Comparison of ENCODE assay signal across 18 cellular contexts in the genomic region with DNA sequence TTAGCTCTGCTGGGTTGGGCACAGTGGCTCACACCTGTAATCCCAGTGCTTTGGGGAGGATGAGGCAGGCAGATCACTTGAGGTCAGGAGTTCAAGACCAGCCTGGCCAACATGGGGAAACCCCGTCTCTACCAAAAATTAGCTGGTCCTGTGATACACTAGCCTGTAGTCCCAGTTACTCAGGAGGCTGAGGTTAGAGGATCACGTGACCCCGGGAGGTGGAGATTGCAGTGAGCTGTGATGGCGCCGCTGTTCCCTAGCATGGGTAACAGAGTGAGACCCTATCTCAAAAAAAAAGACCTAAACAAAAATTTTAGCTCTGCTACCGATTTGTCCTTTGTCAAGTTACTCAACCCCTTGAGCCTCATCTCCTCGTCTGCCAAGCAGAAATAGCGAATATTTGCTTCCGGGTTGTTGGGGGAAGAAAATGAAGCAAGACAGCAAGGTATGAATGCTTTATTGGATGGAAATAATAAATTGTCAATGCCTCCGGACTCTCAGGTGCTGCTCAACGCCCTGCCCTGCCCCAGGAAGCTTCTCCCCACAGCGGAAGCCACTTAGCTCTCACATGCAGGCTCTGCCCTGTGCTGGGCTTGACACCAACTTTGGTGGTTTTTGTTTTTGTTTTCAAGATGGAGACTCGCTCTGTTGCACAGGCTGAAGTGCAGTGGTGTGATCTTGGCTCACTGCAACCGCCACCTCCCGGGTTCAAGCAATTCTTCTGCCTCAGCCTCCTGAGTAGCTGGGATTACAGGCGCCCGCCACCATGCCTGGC. TPM values are rescaled to one million over a fixed set of nuclear protein-coding genes. Genes with fewer than 3 reads are reported as not detected.
DNase-seq lines count a peak whose midpoint lies in the region; ATAC-seq and TF ChIP-seq lines count a peak whose summit lies in the region.
"Had no signal": no experiment of that assay in that cellular context is flagged by ENCODE, and none has a peak within 500 bp of the region (broad histone marks: within the 10 kb centered on the region; RNA-seq: fewer than 3 reads in every experiment).

No MANE protein-coding gene starts in this region.

- TF ChIP-seq RAD21 in SK-N-SH (IDR thresholded peaks at IDR 0.05; ENCODE audit: low read length), result no peak

- no CpG with 5 or more reads among the region's 17 CpGs for whole genome bisulfite sequencing in trophoblast cell (ENCODE audit: extremely low coverage, insufficient coverage, insufficient read length)
- 85 to 89% methylated on average over 17 of the region's 17 CpGs for WGBS in sigmoid colon, 2 donors
- 89% methylated on average over 13 of the region's 17 CpGs for WGBS in SK-N-SH (ENCODE audit: low lambda C conversion rate)

- H3K4me1 Mint-ChIP-seq in activated T-cell treated with anti-CD3 and anti-CD28 coated beads, Interleukin-2, amount 50 U/mL, for 72 hours (ENCODE audit: low read depth), result no peaks in the 10 kb centered on the region
- no peaks in the 10 kb centered on the region for H3K4me1 Mint-ChIP-seq in activated T-cell treated with anti-CD3 and anti-CD28 coated beads, Interleukin-2, amount 50 U/mL, for 24 hours (ENCODE audit: low read depth)
- no peaks in the 10 kb centered on the region for H3K4me1 Mint-ChIP-seq in GM23338
- H3K4me1 Mint-ChIP-seq in activated CD4-positive, alpha-beta memory T cell treated with anti-CD3 and anti-CD28 coated beads for 36 hours (ENCODE audit: low read depth), result no peaks in the 10 kb centered on the region

- H3K36me3 ChIP-seq in GM23338 (ENCODE audit: insufficient read depth) (no peaks in the 10 kb centered on the region), trophoblast cell (ENCODE audit: control insufficient read depth in 1 of 2, insufficient read depth in 2 of 2, low read length in 2 of 2) (no peaks in the 10 kb centered on the region), sigmoid colon (no peaks in the 10 kb centered on the region), SK-N-SH (replicated peaks in 1 of 2; ENCODE audit: control insufficient read depth in 1 of 2, insufficient read depth in 2 of 2, low read length in 1 of 2) (no peaks in the 10 kb centered on the region)
- H3K36me3 ChIP-seq: esophagus squamous epithelium, heart right ventricle, pancreas had no signal

- H3K4me3 Mint-ChIP-seq in activated T-cell treated with anti-CD3 and anti-CD28 coated beads, Interleukin-2, amount 50 U/mL, for 72 hours, result peak overlapping the region; percentile 8 to 22
- no peak overlapping the region for H3K4me3 Mint-ChIP-seq in activated T-cell treated with anti-CD3 and anti-CD28 coated beads, Interleukin-2, amount 50 U/mL, for 24 hours
- no peak overlapping the region for H3K4me3 Mint-ChIP-seq in GM23338
- H3K4me3 Mint-ChIP-seq in activated CD4-positive, alpha-beta memory T cell treated with anti-CD3 and anti-CD28 coated beads for 36 hours, result peak overlapping the region; percentile 45
- H3K4me3 Mint-ChIP-seq: CD4-positive, alpha-beta T cell had no signal

- no peak overlapping the region for H3K27ac ChIP-seq in GM23338 (ENCODE audit: low read depth)
- no peak overlapping the region for H3K27ac ChIP-seq in trophoblast cell (ENCODE audit: low read depth, low read length)
- H3K27ac ChIP-seq in sigmoid colon, result no peak overlapping the region
- no peak overlapping the region for H3K27ac ChIP-seq in SK-N-SH (ENCODE audit: low read depth in 2 of 2, low read length in 1 of 2)
- H3K27ac ChIP-seq: esophagus squamous epithelium, heart right ventricle, pancreas had no signal

- POLR2A ChIA-PET in activated CD4-positive, alpha-beta memory T cell treated with anti-CD3 and anti-CD28 coated beads for 36 hours (lab: Charles Lee), result no interaction called here
- POLR2A ChIA-PET in SK-N-SH (lab: Yijun Ruan, JAX), result no interaction called here

- H3K4me1 ChIP-seq in GM23338 (ENCODE audit: insufficient read depth), result no peaks in the 10 kb centered on the region
- peaks cover 11 to 12% of the 10 kb centered on the region in 2 experiments for H3K4me1 ChIP-seq in trophoblast cell (ENCODE audit: control insufficient read depth in 1 of 2, insufficient read depth in 2 of 2, low read length in 2 of 2)
- no peaks in the 10 kb centered on the region for H3K4me1 ChIP-seq in sigmoid colon
- no peaks in the 10 kb centered on the region for H3K4me1 ChIP-seq in SK-N-SH (ENCODE audit: control insufficient read depth in 1 of 2, insufficient read depth in 2 of 2, low read depth in 1 of 2, low read length in 1 of 2)
- H3K4me1 ChIP-seq: heart right ventricle, pancreas had no signal

- H3K14ac ChIP-seq in trophoblast cell (ENCODE audit: low read length), result peak overlapping the region; percentile 15

- no peak for TF ChIP-seq EP300 in sigmoid colon (IDR thresholded peaks at IDR 0.05)
- TF ChIP-seq EP300 in SK-N-SH (IDR thresholded peaks at IDR 0.05; ENCODE audit: borderline replicate concordance in 1 of 2, low read depth in 1 of 2, low read length in 1 of 2), result no peak

- H3K9ac ChIP-seq in trophoblast cell (ENCODE audit: low read length) (no peak overlapping the region), SK-N-SH (no peak overlapping the region)

- no peak overlapping the region for H3K27ac Mint-ChIP-seq in activated T-cell treated with anti-CD3 and anti-CD28 coated beads, Interleukin-2, amount 50 U/mL, for 72 hours
- no peak overlapping the region for H3K27ac Mint-ChIP-seq in activated T-cell treated with anti-CD3 and anti-CD28 coated beads, Interleukin-2, amount 50 U/mL, for 24 hours
- H3K27ac Mint-ChIP-seq in GM23338, result no peak overlapping the region
- peak overlapping the region; percentile 38 for H3K27ac Mint-ChIP-seq in activated CD4-positive, alpha-beta memory T cell treated with anti-CD3 and anti-CD28 coated beads for 36 hours
- H3K27ac Mint-ChIP-seq: CD4-positive, alpha-beta T cell had no signal

- CTCF ChIA-PET in activated CD4-positive, alpha-beta memory T cell treated with anti-CD3 and anti-CD28 coated beads for 36 hours (lab: Charles Lee), result interaction anchor here (0.6 to 7.1 kb wide), 3 partner anchors 25 to 200 kb away, joined by 3 to 29 read pairs (median 3); no protein-coding TSS in a partner anchor
- CTCF ChIA-PET in SK-N-SH (lab: Yijun Ruan, JAX), result interaction anchor here (0.6 to 5.2 kb wide), 2 partner anchors 26 to 339 kb away, joined by 3 to 40 read pairs; no protein-coding TSS in a partner anchor

- H3K9me3 Mint-ChIP-seq in activated T-cell treated with anti-CD3 and anti-CD28 coated beads, Interleukin-2, amount 50 U/mL, for 72 hours, result no peaks in the 10 kb centered on the region
- H3K9me3 Mint-ChIP-seq in activated T-cell treated with anti-CD3 and anti-CD28 coated beads, Interleukin-2, amount 50 U/mL, for 24 hours, result no peaks in the 10 kb centered on the region
- no peaks in the 10 kb centered on the region; the same call in 2 of the 3 replicates for H3K9me3 Mint-ChIP-seq in GM23338
- H3K9me3 Mint-ChIP-seq in activated CD4-positive, alpha-beta memory T cell treated with anti-CD3 and anti-CD28 coated beads for 36 hours, result no peaks in the 10 kb centered on the region
- H3K9me3 Mint-ChIP-seq: CD4-positive, alpha-beta T cell had no signal

- H3K9me2 ChIP-seq in GM23338 (ENCODE audit: insufficient read depth), result no peaks in the 10 kb centered on the region
- H3K9me2 ChIP-seq in SK-N-SH, result no peaks in the 10 kb centered on the region

- H3K4me3 ChIP-seq in GM23338 (no peak overlapping the region), trophoblast cell (ENCODE audit: low read depth, low read length) (no peak overlapping the region), sigmoid colon (no peak overlapping the region), SK-N-SH (ENCODE audit: low read depth in 2 of 2, low read length in 1 of 2) (no peak overlapping the region)
- H3K4me3 ChIP-seq: heart right ventricle, pancreas, skin epidermis had no signal

- H2AFZ ChIP-seq in GM23338 (peak overlapping the region; percentile 80), trophoblast cell (ENCODE audit: insufficient read depth, low read length, poor library complexity) (no peak overlapping the region), SK-N-SH (ENCODE audit: low read depth) (no peak overlapping the region)

- H3K4me2 ChIP-seq in GM23338 (no peak overlapping the region), trophoblast cell (ENCODE audit: low read length) (no peak overlapping the region), SK-N-SH (no peak overlapping the region)

- no peak for ATAC-seq in activated T-cell treated with anti-CD3 and anti-CD28 coated beads, Interleukin-2, amount 50 U/mL, for 72 hours (replicated peaks in 1 of 2)
- ATAC-seq in GM23338, result no peak
- ATAC-seq: heart right ventricle, pancreas had no signal

- no peaks in the 10 kb centered on the region for H3K36me3 Mint-ChIP-seq in activated T-cell treated with anti-CD3 and anti-CD28 coated beads, Interleukin-2, amount 50 U/mL, for 72 hours (ENCODE audit: insufficient read depth in 2 of 2)
- H3K36me3 Mint-ChIP-seq in activated T-cell treated with anti-CD3 and anti-CD28 coated beads, Interleukin-2, amount 50 U/mL, for 24 hours (ENCODE audit: low read depth), result no peaks in the 10 kb centered on the region
- no peaks in the 10 kb centered on the region for H3K36me3 Mint-ChIP-seq in GM23338 (ENCODE audit: low read depth)
- H3K36me3 Mint-ChIP-seq in activated CD4-positive, alpha-beta memory T cell treated with anti-CD3 and anti-CD28 coated beads for 36 hours, result no peaks in the 10 kb centered on the region

- H3K79me1 ChIP-seq in trophoblast cell (ENCODE audit: low read length), result peaks cover 4% of the 10 kb centered on the region

- H4K12ac ChIP-seq in trophoblast cell (ENCODE audit: low read depth, low read length), result no peak overlapping the region

- H3K18ac ChIP-seq in trophoblast cell (ENCODE audit: low read length), result no peak overlapping the region

- H2BK5ac ChIP-seq in trophoblast cell (ENCODE audit: low read depth, low read length, poor library complexity), result no peak overlapping the region

- TF ChIP-seq CTCF in GM23338 (conservative IDR thresholded peaks at IDR 0.05; ENCODE audit: low read depth in 2 of 2), result no peak
- no peak for TF ChIP-seq CTCF in sigmoid colon (IDR thresholded peaks at IDR 0.05)
- TF ChIP-seq CTCF in SK-N-SH (IDR thresholded peaks at IDR 0.05), result no peak

- H4K20me1 ChIP-seq in GM23338 (replicated peaks; ENCODE audit: insufficient read depth) (no peaks in the 10 kb centered on the region), SK-N-SH (ENCODE audit: insufficient read depth) (no peaks in the 10 kb centered on the region)

- H3K79me2 ChIP-seq in GM23338 (replicated peaks; ENCODE audit: insufficient read depth) (no peaks in the 10 kb centered on the region), trophoblast cell (ENCODE audit: control insufficient read depth, insufficient read depth, low read length, poor library complexity) (no peaks in the 10 kb centered on the region), SK-N-SH (ENCODE audit: insufficient read depth) (no peaks in the 10 kb centered on the region)

- no peak overlapping the region for H4K91ac ChIP-seq in trophoblast cell (ENCODE audit: low read depth, low read length)

- H2BK120ac ChIP-seq in trophoblast cell (ENCODE audit: insufficient read depth, low read length, poor library complexity), result no peak overlapping the region

- no peaks in the 10 kb centered on the region for H3K27me3 ChIP-seq in GM23338 (ENCODE audit: insufficient read depth)
- no peaks in the 10 kb centered on the region for H3K27me3 ChIP-seq in trophoblast cell (ENCODE audit: insufficient read depth, low read length)
- H3K27me3 ChIP-seq in sigmoid colon, result no peaks in the 10 kb centered on the region
- H3K27me3 ChIP-seq in SK-N-SH (ENCODE audit: insufficient read depth), result no peaks in the 10 kb centered on the region
- H3K27me3 ChIP-seq: esophagus squamous epithelium, heart right ventricle, pancreas had no signal

- H3F3A ChIP-seq in GM23338 (replicated peaks; ENCODE audit: low read depth) (no peaks in the 10 kb centered on the region), SK-N-SH (replicated peaks; ENCODE audit: insufficient read depth) (no peaks in the 10 kb centered on the region)

- no peak for TF ChIP-seq POLR2A in sigmoid colon (IDR thresholded peaks at IDR 0.05)

- H2BK12ac ChIP-seq in trophoblast cell (ENCODE audit: low read length), result no peak overlapping the region

- no peak overlapping the region for H3K23ac ChIP-seq in trophoblast cell (ENCODE audit: low read length)

- no peak for DNase-seq in activated T-cell treated with anti-CD3 and anti-CD28 coated beads, Interleukin-2, amount 50 U/mL, for 72 hours
- no peak for DNase-seq in activated T-cell treated with anti-CD3 and anti-CD28 coated beads, Interleukin-2, amount 50 U/mL, for 24 hours
- DNase-seq in GM23338 (ENCODE audit: low spot score), result no peak
- DNase-seq in activated CD4-positive, alpha-beta memory T cell treated with anti-CD3 and anti-CD28 coated beads for 36 hours, result peak; percentile 23
- no peak for DNase-seq in trophoblast cell
- no peak for DNase-seq in sigmoid colon
- DNase-seq in UCSD-AML1 (lab: John Stamatoyannopoulos, UW; ENCODE audit: unreplicated experiment), result no peak
- DNase-seq in SK-N-SH, result no peak
- DNase-seq: activated CD4-positive, alpha-beta T cell treated with anti-CD3 and anti-CD28 coated beads for 1 hour; anterior cingulate cortex; CD4-positive, alpha-beta T cell; esophagus squamous epithelium; heart right ventricle; NCI-H2029 treated with DMSO at 0.1 percent for 48 hours; NCI-H526; pancreas; stimulated activated naive CD4-positive, alpha-beta T cell treated with Interleukin-2 at 50 U/mL for 16 hours had no signal

- H2AK5ac ChIP-seq in trophoblast cell (ENCODE audit: low read length), result no peak overlapping the region

- intact Hi-C loops in activated CD4-positive, alpha-beta memory T cell treated with anti-CD3 and anti-CD28 coated beads for 36 hours (cut with micrococcal nuclease), result no loop called here
- intact Hi-C loops in sigmoid colon (cut with DNase I), result no loop called here

- no peaks in the 10 kb centered on the region for H3K27me3 Mint-ChIP-seq in activated T-cell treated with anti-CD3 and anti-CD28 coated beads, Interleukin-2, amount 50 U/mL, for 72 hours (ENCODE audit: low read depth)
- H3K27me3 Mint-ChIP-seq in activated T-cell treated with anti-CD3 and anti-CD28 coated beads, Interleukin-2, amount 50 U/mL, for 24 hours, result no peaks in the 10 kb centered on the region
- H3K27me3 Mint-ChIP-seq in GM23338 (ENCODE audit: insufficient read depth, low read depth, poor library complexity), result no peaks in the 10 kb centered on the region
- no peaks in the 10 kb centered on the region for H3K27me3 Mint-ChIP-seq in activated CD4-positive, alpha-beta memory T cell treated with anti-CD3 and anti-CD28 coated beads for 36 hours
- H3K27me3 Mint-ChIP-seq: CD4-positive, alpha-beta T cell had no signal

- H3K4ac ChIP-seq in trophoblast cell (ENCODE audit: low read depth, low read length), result no peak overlapping the region

- H3K9me3 ChIP-seq in trophoblast cell (ENCODE audit: insufficient read depth, low read depth, low read length) (no peaks in the 10 kb centered on the region), sigmoid colon (no peaks in the 10 kb centered on the region), SK-N-SH (no peaks in the 10 kb centered on the region)
- H3K9me3 ChIP-seq: esophagus squamous epithelium, heart right ventricle, pancreas had no signal

- H4K8ac ChIP-seq in trophoblast cell (ENCODE audit: low read depth, low read length), result no peak overlapping the region

RNA-seq across cellular contexts. Expression of a gene that starts 24.9 kb away (rescaled TPM):
- 10 to 100 TPM; 66.5 to 72.1 TPM for total RNA-seq in activated T-cell treated with anti-CD3 and anti-CD28 coated beads, Interleukin-2, amount 50 U/mL, for 72 hours
- 24.9 and 31.6 TPM in 2 replicates for total RNA-seq in GM23338 (2014; rRNA removed; shearing (Covaris generic))
- polyA plus RNA-seq in GM23338 (2016; fragmentation: Nextera tagmentation; extraction: Ambion mirVana), result 16.1 and 16.4 TPM in 2 replicates
- 10 to 100 TPM; 42.3 to 45.2 TPM for total RNA-seq in activated CD4-positive, alpha-beta memory T cell treated with anti-CD3 and anti-CD28 coated beads for 36 hours
- 49.2 and 50.3 TPM in 2 replicates for polyA plus RNA-seq in trophoblast cell (2013)
- 10 to 100 TPM; 50.2 to 60.6 (median 55.2) TPM for total RNA-seq in sigmoid colon
- polyA plus RNA-seq in sigmoid colon, result 10 to 100 TPM; 16.3 to 26.6 (median 21.0) TPM
- polyA plus RNA-seq in SK-N-SH (2012; rRNA removed), result 3.8 and 4.1 TPM in 2 replicates
- polyA plus RNA-seq in SK-N-SH (2012; cell fraction: cytosol; rRNA removed), result 5.5 and 6.7 TPM in 2 replicates
- polyA plus RNA-seq in SK-N-SH (2012; cell fraction: nucleus; rRNA removed), result 3.1 and 6.3 TPM in 2 replicates

RNA-seq across cellular contexts. Expression of a gene that starts 35.0 kb away (rescaled TPM):
- total RNA-seq in activated T-cell treated with anti-CD3 and anti-CD28 coated beads, Interleukin-2, amount 50 U/mL, for 72 hours, result 100 to 1,000 TPM in 1 of 2 donors, 10 to 100 TPM in 1; 99.0 to 130 TPM
- 404 and 423 TPM in 2 replicates for total RNA-seq in GM23338 (2014; rRNA removed; shearing (Covaris generic))
- polyA plus RNA-seq in GM23338 (2016; fragmentation: Nextera tagmentation; extraction: Ambion mirVana), result 138 and 150 TPM in 2 replicates
- 100 to 1,000 TPM; 160 to 163 TPM for total RNA-seq in activated CD4-positive, alpha-beta memory T cell treated with anti-CD3 and anti-CD28 coated beads for 36 hours
- 100 and 105 TPM in 2 replicates for polyA plus RNA-seq in trophoblast cell (2013)
- total RNA-seq in sigmoid colon, result 10 to 100 TPM; 76.4 to 89.5 (median 80.7) TPM
- polyA plus RNA-seq in sigmoid colon, result 100 to 1,000 TPM in 1 of 3 donors, 10 to 100 TPM in 2; 74.5 to 106 (median 76.1) TPM
- polyA plus RNA-seq in SK-N-SH (2012; rRNA removed), result 196 and 215 TPM in 2 replicates
- polyA plus RNA-seq in SK-N-SH (2012; cell fraction: cytosol; rRNA removed), result 105 and 162 TPM in 2 replicates
- polyA plus RNA-seq in SK-N-SH (2012; cell fraction: nucleus; rRNA removed), result 132 and 204 TPM in 2 replicates

Comparison
In these comparisons a context has a peak if more than half of its experiments do, and no peak if none do; other contexts are left out.
1. H3K4me3 Mint-ChIP-seq: peak in activated T-cell treated with anti-CD3 and anti-CD28 coated beads, Interleukin-2, amount 50 U/mL, for 72 hours (2 of 2) and activated CD4-positive, alpha-beta memory T cell treated with anti-CD3 and anti-CD28 coated beads for 36 hours (single experiment); none in activated T-cell treated with anti-CD3 and anti-CD28 coated beads, Interleukin-2, amount 50 U/mL, for 24 hours (single experiment) and GM23338 (single experiment).